Comparison of ENCODE assay signal across 13 cellular contexts in genomic region chr5:78597068-78597857, GRCh38. TPM values are rescaled to one million over a fixed set of nuclear protein-coding genes. Genes with fewer than 3 reads are reported as not detected.
DNase-seq lines count a peak whose midpoint lies in the region; ATAC-seq and TF ChIP-seq lines count a peak whose summit lies in the region.
"Had no signal": no experiment of that assay in that cellular context is flagged by ENCODE, and none has a peak within 500 bp of the region (broad histone marks: within the 10 kb centered on the region; RNA-seq: fewer than 3 reads in every experiment).

No MANE protein-coding gene starts in this region.

- peaks cover 60% of the 10 kb centered on the region for H3K4me1 Mint-ChIP-seq in GM23338
- H3K4me1 Mint-ChIP-seq in T-helper 2 cell treated with Interferon-gamma antibody and Interleukin-4, amounts not matched to agents 5 μg/mL and 100 μg/mL, for 36 hours (ENCODE audit: low read depth) = no peaks in the 10 kb centered on the region
- H3K4me1 Mint-ChIP-seq: activated naive CD8-positive, alpha-beta T cell treated with anti-CD3 and anti-CD28 coated beads, Interleukin-2, amount 10 ng/mL, durations not matched to agents 7 days and 5 days had no signal

- peak overlapping the region; percentile 88 for H3K4ac ChIP-seq in trophoblast cell (ENCODE audit: low read depth, low read length)

- no peak overlapping the region for H2AK5ac ChIP-seq in trophoblast cell (ENCODE audit: low read length)

- H3K4me3 ChIP-seq in GM23338 (no peak overlapping the region), fibroblast of mammary gland (ENCODE audit: control insufficient read depth, low read depth, low read length) (no peak overlapping the region), trophoblast cell (ENCODE audit: low read depth, low read length) (no peak overlapping the region), upper lobe of right lung (no peak overlapping the region)
- H3K4me3 ChIP-seq: right lobe of liver had no signal

- H3K9me2 ChIP-seq in GM23338 (ENCODE audit: insufficient read depth) = 0 out of 2 replicates have a peak, but pooled peaks cover 3% of the 10 kb centered on the region

- no peak overlapping the region for H4K12ac ChIP-seq in trophoblast cell (ENCODE audit: low read depth, low read length)

- H3K79me1 ChIP-seq in trophoblast cell (ENCODE audit: low read length) = peaks cover 6% of the 10 kb centered on the region

- no peaks in the 10 kb centered on the region for H3F3A ChIP-seq in GM23338 (replicated peaks; ENCODE audit: low read depth)

- H3K79me2 ChIP-seq in GM23338 (replicated peaks; ENCODE audit: insufficient read depth) (peaks cover 82% of the 10 kb centered on the region), trophoblast cell (ENCODE audit: control insufficient read depth, insufficient read depth, low read length, poor library complexity) (peaks cover 5% of the 10 kb centered on the region)

- no peak overlapping the region for H4K8ac ChIP-seq in trophoblast cell (ENCODE audit: low read depth, low read length)

- no peak overlapping the region for H3K4me2 ChIP-seq in GM23338
- no peak overlapping the region for H3K4me2 ChIP-seq in trophoblast cell (ENCODE audit: low read length)
- H3K4me2 ChIP-seq: KMS-11 had no signal

- in situ Hi-C loops in SK-MEL-5 (cut with HindIII; ENCODE audit: low pct_unique_long_range_greater_than_20kb, low sequenced_read_pairs) (no loop called here), G401 (cut with HindIII; ENCODE audit: low sequenced_read_pairs) (no loop called here)

- TF ChIP-seq CTCF in GM23338 (conservative IDR thresholded peaks at IDR 0.05; ENCODE audit: low read depth in 2 of 2) (no peak), fibroblast of mammary gland (conservative IDR thresholded peaks at IDR 0.05; ENCODE audit: control insufficient read depth, insufficient read depth, low read depth, low read length) (no peak), upper lobe of right lung (IDR thresholded peaks at IDR 0.05) (no peak)

- H3K4me1 ChIP-seq in GM23338 (ENCODE audit: insufficient read depth) = peaks cover 29% of the 10 kb centered on the region
- H3K4me1 ChIP-seq in trophoblast cell (ENCODE audit: control insufficient read depth in 1 of 2, insufficient read depth in 2 of 2, low read length in 2 of 2) = peaks cover 7 to 14% of the 10 kb centered on the region in 2 experiments
- H3K4me1 ChIP-seq in upper lobe of right lung = peaks cover 11% of the 10 kb centered on the region
- H3K4me1 ChIP-seq: right lobe of liver had no signal

- no peak overlapping the region for H2BK120ac ChIP-seq in trophoblast cell (ENCODE audit: insufficient read depth, low read length, poor library complexity)

- DNase-seq in GM23338 (ENCODE audit: low spot score) (no peak), SK-MEL-5 (ENCODE audit: low read depth, low spot score) (peak; percentile 75), fibroblast of mammary gland (ENCODE audit: low read depth) (peak; percentile 96), trophoblast cell (peak in 1 of 2 donors; percentile 30), G401 (ENCODE audit: low spot score) (no peak), upper lobe of right lung (no peak)
- no peak for DNase-seq in T-helper 2 cell treated with Interferon-gamma antibody and Interleukin-4, amounts not matched to agents 5 μg/mL and 100 μg/mL, for 36 hours (ENCODE audit: low spot score)
- no peak for DNase-seq in stimulated activated CD4-positive, alpha-beta T cell treated with anti-CD3 and anti-CD28 coated beads, Interleukin-4, amount 100 ng/mL, for 24 hours
- DNase-seq: activated CD8-positive, alpha-beta T cell treated with anti-CD3 and anti-CD28 coated beads for 36 hours; activated naive CD8-positive, alpha-beta T cell treated with anti-CD3 and anti-CD28 coated beads, Interleukin-2, amount 10 ng/mL, durations not matched to agents 7 days and 5 days; DMS153; right lobe of liver had no signal

- H3K27ac Mint-ChIP-seq in GM23338 = peak overlapping the region; percentile 78; the same call in 1 of the 2 replicates
- no peak overlapping the region for H3K27ac Mint-ChIP-seq in T-helper 2 cell treated with Interferon-gamma antibody and Interleukin-4, amounts not matched to agents 5 μg/mL and 100 μg/mL, for 36 hours
- H3K27ac Mint-ChIP-seq: activated CD8-positive, alpha-beta T cell treated with anti-CD3 and anti-CD28 coated beads for 36 hours; activated naive CD8-positive, alpha-beta T cell treated with anti-CD3 and anti-CD28 coated beads, Interleukin-2, amount 10 ng/mL, durations not matched to agents 7 days and 5 days had no signal

- H2AFZ ChIP-seq in GM23338 (no peak overlapping the region), trophoblast cell (ENCODE audit: insufficient read depth, low read length, poor library complexity) (no peak overlapping the region)

- H4K20me1 ChIP-seq in GM23338 (replicated peaks; ENCODE audit: insufficient read depth) = 0 out of 2 replicates have a peak, but pooled peaks cover 7% of the 10 kb centered on the region

- ATAC-seq in GM23338 (no peak), upper lobe of right lung (no peak)
- ATAC-seq: activated CD8-positive, alpha-beta T cell treated with anti-CD3 and anti-CD28 coated beads for 36 hours had no signal

- no peaks in the 10 kb centered on the region for H3K27me3 ChIP-seq in GM23338 (ENCODE audit: insufficient read depth)
- no peaks in the 10 kb centered on the region for H3K27me3 ChIP-seq in trophoblast cell (ENCODE audit: insufficient read depth, low read length)
- no peaks in the 10 kb centered on the region for H3K27me3 ChIP-seq in upper lobe of right lung
- H3K27me3 ChIP-seq: right lobe of liver had no signal

- H3K27me3 Mint-ChIP-seq in GM23338 (ENCODE audit: insufficient read depth, low read depth, poor library complexity) = no peaks in the 10 kb centered on the region
- H3K27me3 Mint-ChIP-seq in T-helper 2 cell treated with Interferon-gamma antibody and Interleukin-4, amounts not matched to agents 5 μg/mL and 100 μg/mL, for 36 hours (ENCODE audit: low read depth) = peaks cover 6% of the 10 kb centered on the region
- H3K27me3 Mint-ChIP-seq: activated CD8-positive, alpha-beta T cell treated with anti-CD3 and anti-CD28 coated beads for 36 hours had no signal

- H3K9me3 ChIP-seq in trophoblast cell (ENCODE audit: insufficient read depth, low read depth, low read length) (no peaks in the 10 kb centered on the region), upper lobe of right lung (no peaks in the 10 kb centered on the region)
- H3K9me3 ChIP-seq: right lobe of liver had no signal

- H3K27ac ChIP-seq in GM23338 (ENCODE audit: low read depth) = 0 out of 2 replicates have a peak overlapping the region, but pooled peaks have one; percentile 2
- H3K27ac ChIP-seq in trophoblast cell (ENCODE audit: low read depth, low read length) = no peak overlapping the region
- H3K27ac ChIP-seq in upper lobe of right lung = no peak overlapping the region
- H3K27ac ChIP-seq: KMS-11, right lobe of liver had no signal

- H4K91ac ChIP-seq in trophoblast cell (ENCODE audit: low read depth, low read length) = no peak overlapping the region

- H3K36me3 ChIP-seq in GM23338 (ENCODE audit: insufficient read depth) (no peaks in the 10 kb centered on the region), trophoblast cell (ENCODE audit: control insufficient read depth in 1 of 2, insufficient read depth in 2 of 2, low read length in 2 of 2) (no peaks in the 10 kb centered on the region), upper lobe of right lung (no peaks in the 10 kb centered on the region)
- H3K36me3 ChIP-seq: right lobe of liver had no signal

- H3K36me3 Mint-ChIP-seq in GM23338 (ENCODE audit: low read depth) = 0 out of 3 replicates have a peak, but pooled peaks cover 4% of the 10 kb centered on the region
- H3K36me3 Mint-ChIP-seq in T-helper 2 cell treated with Interferon-gamma antibody and Interleukin-4, amounts not matched to agents 5 μg/mL and 100 μg/mL, for 36 hours (ENCODE audit: low read depth) = no peaks in the 10 kb centered on the region
- H3K36me3 Mint-ChIP-seq: activated naive CD8-positive, alpha-beta T cell treated with anti-CD3 and anti-CD28 coated beads, Interleukin-2, amount 10 ng/mL, durations not matched to agents 7 days and 5 days had no signal

- H3K9ac ChIP-seq in trophoblast cell (ENCODE audit: low read length) = no peak overlapping the region
- H3K9ac ChIP-seq: KMS-11 had no signal

- intact Hi-C loops in upper lobe of right lung (cut with DNase I) = no loop called here

- no peak overlapping the region for H3K4me3 Mint-ChIP-seq in GM23338
- H3K4me3 Mint-ChIP-seq in T-helper 2 cell treated with Interferon-gamma antibody and Interleukin-4, amounts not matched to agents 5 μg/mL and 100 μg/mL, for 36 hours = no peak overlapping the region
- H3K4me3 Mint-ChIP-seq: activated CD8-positive, alpha-beta T cell treated with anti-CD3 and anti-CD28 coated beads for 36 hours; activated naive CD8-positive, alpha-beta T cell treated with anti-CD3 and anti-CD28 coated beads, Interleukin-2, amount 10 ng/mL, durations not matched to agents 7 days and 5 days had no signal

- H3K23ac ChIP-seq in trophoblast cell (ENCODE audit: low read length) = no peak overlapping the region

- H2BK12ac ChIP-seq in trophoblast cell (ENCODE audit: low read length) = peak overlapping the region; percentile 75

- no peak overlapping the region for H2BK5ac ChIP-seq in trophoblast cell (ENCODE audit: low read depth, low read length, poor library complexity)

- H3K14ac ChIP-seq in trophoblast cell (ENCODE audit: low read length) = no peak overlapping the region

- H3K18ac ChIP-seq in trophoblast cell (ENCODE audit: low read length) = no peak overlapping the region

- no CpG with 5 or more reads among the region's 5 CpGs for WGBS in trophoblast cell (ENCODE audit: extremely low coverage, insufficient coverage, insufficient read length)

- no peaks in the 10 kb centered on the region for H3K9me3 Mint-ChIP-seq in GM23338
- no peaks in the 10 kb centered on the region for H3K9me3 Mint-ChIP-seq in T-helper 2 cell treated with Interferon-gamma antibody and Interleukin-4, amounts not matched to agents 5 μg/mL and 100 μg/mL, for 36 hours
- H3K9me3 Mint-ChIP-seq: activated CD8-positive, alpha-beta T cell treated with anti-CD3 and anti-CD28 coated beads for 36 hours; activated naive CD8-positive, alpha-beta T cell treated with anti-CD3 and anti-CD28 coated beads, Interleukin-2, amount 10 ng/mL, durations not matched to agents 7 days and 5 days had no signal

TF ChIP-seq in GM23338, 12 proteins besides CTCF, POLR2A, EP300 and RAD21 (continues in another document):
- no peak for TF ChIP-seq EZH2 (IDR thresholded peaks at IDR 0.05; ENCODE audit: low read depth, unreplicated experiment)
- TF ChIP-seq CREB1 (CRISPR knock-in tag; IDR thresholded peaks at IDR 0.05; ENCODE audit: low read depth) = no peak

RNA-seq across cellular contexts. Expression of gene LHFPL2, which starts 51.3 kb away (rescaled TPM):
- 49.4 and 50.8 TPM in 2 replicates for total RNA-seq in GM23338 (2014; rRNA removed; shearing (Covaris generic))
- 8.8 and 10.6 TPM in 2 replicates for polyA plus RNA-seq in GM23338 (2016; fragmentation: Nextera tagmentation; extraction: Ambion mirVana)
- total RNA-seq in SK-MEL-5 (2014; rRNA removed; shearing (Covaris generic)) = 57.2 and 58.0 TPM in 2 replicates
- 37.3 and 76.5 TPM in 2 replicates for polyA plus RNA-seq in SK-MEL-5 (2015; cell fraction: cytosol; rRNA removed)
- polyA plus RNA-seq in SK-MEL-5 (2015; cell fraction: nucleus; rRNA removed) = 41.1 and 55.8 TPM in 2 replicates
- polyA plus RNA-seq in trophoblast cell (2013) = 27.9 and 29.1 TPM in 2 replicates
- 2.6 and 7.5 TPM in 2 replicates for total RNA-seq in G401 (2014; rRNA removed; shearing (Covaris generic))
- total RNA-seq in upper lobe of right lung = 41.0 TPM

Comparison
In these comparisons a context has a peak if more than half of its experiments do, and no peak if none do; other contexts are left out.
1. DNase-seq: peak in SK-MEL-5 (single experiment) and fibroblast of mammary gland (single experiment); none in GM23338 (single experiment), G401 (single experiment), T-helper 2 cell treated with Interferon-gamma antibody and Interleukin-4, amounts not matched to agents 5 μg/mL and 100 μg/mL, for 36 hours (single experiment), stimulated activated CD4-positive, alpha-beta T cell treated with anti-CD3 and anti-CD28 coated beads, Interleukin-4, amount 100 ng/mL, for 24 hours (single experiment) and upper lobe of right lung (single experiment).